ENCODE assay signal across 31 cellular contexts in genomic region chr10:112570585-112570984, GRCh38.
"Had no signal": no experiment of that assay in that cellular context is flagged by ENCODE, and none has a peak within 500 bp of the region (broad histone marks: within the 10 kb centered on the region; RNA-seq: fewer than 3 reads in every experiment).

No MANE protein-coding gene starts in this region.

- DNase-seq: activated B cell treated with CpG ODN at 0.5 μM for 24 hours; activated CD4-positive, alpha-beta T cell treated with anti-CD3 and anti-CD28 coated beads for 48 hours; activated CD4-positive, alpha-beta T cell treated with anti-CD3 and anti-CD28 coated beads, Interleukin-2, amount 50 U/mL, for 1 hour; activated CD4-positive, alpha-beta T cell treated with anti-CD3 and anti-CD28 coated beads, Interleukin-2, amount 50 U/mL, for 48 hours; activated CD8-positive, alpha-beta memory T cell treated with anti-CD3 and anti-CD28 coated beads for 24 hours; activated CD8-positive, alpha-beta T cell treated with anti-CD3 and anti-CD28 coated beads for 36 hours; activated effector memory CD4-positive, alpha-beta T cell treated with Interleukin-2 at 50 U/mL for 16 hours; activated gamma-delta T cell treated with Interleukin-2 at 50 U/mL for 16 hours; activated naive CD4-positive, alpha-beta T cell treated with anti-CD3 and anti-CD28 coated beads, Interleukin-2, amount 50 U/mL, for 16 hours; activated naive CD4-positive, alpha-beta T cell treated with Interleukin-2 at 50 U/mL for 16 hours; activated T-cell treated with anti-CD3 and anti-CD28 coated beads, Interleukin-2, amount 50 U/mL, for 4 hours; amygdala; aorta; body of pancreas; central memory CD4-positive, alpha-beta T cell; cerebellar nuclear complex; dorsolateral prefrontal cortex; effector memory CD4-positive, alpha-beta T cell; endodermal cell; foreskin melanocyte; head of caudate nucleus; T-helper 1 cell; T-helper 17 cell; T1000; WERI-Rb-1 had no signal

- H3K36me3 ChIP-seq: breast epithelium, cardiac muscle cell, WERI-Rb-1 had no signal

- H3K9me3 ChIP-seq: body of pancreas, breast epithelium had no signal

- ATAC-seq: activated CD4-positive, CD25-positive, alpha-beta regulatory T cell treated with anti-CD3 and anti-CD28 coated beads, Interleukin-2, amount 50 U/mL, for 24 hours; activated CD8-positive, alpha-beta T cell treated with anti-CD3 and anti-CD28 coated beads for 36 hours; activated T-cell treated with anti-CD3 and anti-CD28 coated beads, Interleukin-2, amount 50 U/mL, for 4 hours; activated T-helper 17 cell treated with anti-CD3 and anti-CD28 coated beads, Interleukin-2, amount 50 U/mL, for 72 hours; body of pancreas; esophagus mucosa; T-helper 17 cell had no signal

- H3K27ac ChIP-seq: breast epithelium, cardiac muscle cell, coronary artery, dorsolateral prefrontal cortex, WERI-Rb-1 had no signal

- H3K27me3 ChIP-seq: body of pancreas, breast epithelium, cardiac muscle cell, dorsolateral prefrontal cortex had no signal

- H3K4me3 ChIP-seq: body of pancreas, breast epithelium, cardiac muscle cell, coronary artery, dorsolateral prefrontal cortex had no signal

- H3K4me1 ChIP-seq: breast epithelium had no signal
